Comparison of ENCODE assay signal across 24 cellular contexts in genomic region chr7:73585196-73585595, GRCh38. TPM values are rescaled to one million over a fixed set of nuclear protein-coding genes. Genes with fewer than 3 reads are reported as not detected.
A peak's percentile ranks its signal among the peaks of the same experiment; 100 is the strongest.
DNase-seq lines count a peak whose midpoint lies in the region; ATAC-seq and TF ChIP-seq lines count a peak whose summit lies in the region.
"Had no signal": no experiment of that assay in that cellular context is flagged by ENCODE, and none has a peak within 500 bp of the region (broad histone marks: within the 10 kb centered on the region; RNA-seq: fewer than 3 reads in every experiment).

No MANE protein-coding gene starts in this region.

- TF ChIP-seq CTCF in heart right ventricle (IDR thresholded peaks at IDR 0.05) = no peak
- TF ChIP-seq CTCF in spleen (IDR thresholded peaks at IDR 0.05 in 8 of 11, conservative IDR thresholded peaks at IDR 0.05 in 3 of 11) = no peak

- H3K27ac ChIP-seq in heart right ventricle = no peak overlapping the region
- H3K27ac ChIP-seq in spleen = no peak overlapping the region
- H3K27ac ChIP-seq: 22Rv1, KMS-11, SJSA1 had no signal

- H3K36me3 ChIP-seq in heart right ventricle (no peaks in the 10 kb centered on the region), spleen (no peaks in the 10 kb centered on the region)
- H3K36me3 ChIP-seq: BE2C, SJSA1 had no signal

- intact Hi-C loops in Right ventricle myocardium inferior (cut with DNase I) = no loop called here
- intact Hi-C loops in heart right ventricle (cut with DNase I) = no loop called here
- intact Hi-C loops in spleen (cut with DNase I; ENCODE audit: low total_unique reads) = no loop called here

- no peak overlapping the region for H3K27ac Mint-ChIP-seq in effector memory CD8-positive, alpha-beta T cell

- no peaks in the 10 kb centered on the region for H3K36me3 Mint-ChIP-seq in effector memory CD8-positive, alpha-beta T cell (ENCODE audit: insufficient read depth)

- ATAC-seq in Right ventricle myocardium inferior = no peak
- ATAC-seq in heart right ventricle = no peak
- peak; percentile 2 for ATAC-seq in left lobe of liver
- ATAC-seq in effector memory CD8-positive, alpha-beta T cell (replicated peaks) = no peak

- no peak overlapping the region for H3K4me3 Mint-ChIP-seq in effector memory CD8-positive, alpha-beta T cell

- 71 to 79% methylated on average over 2 of the region's 2 CpGs for WGBS in heart right ventricle, 2 donors
- 74 to 86% (median 77%) methylated on average over 2 of the region's 2 CpGs for WGBS in spleen, 5 donors

- H3K4me1 Mint-ChIP-seq in effector memory CD8-positive, alpha-beta T cell (ENCODE audit: low read depth in 2 of 2) = peaks cover 5% of the 10 kb centered on the region in 2 donors

- H3K9me3 ChIP-seq in heart right ventricle (no peaks in the 10 kb centered on the region), spleen (no peaks in the 10 kb centered on the region)
- H3K9me3 ChIP-seq: BE2C, SJSA1 had no signal

- H3K4me1 ChIP-seq in heart right ventricle = peaks cover 0 to 38% (median 0%) of the 10 kb centered on the region in 9 donors
- peaks cover 0 to 45% (median 23%) of the 10 kb centered on the region in 6 donors for H3K4me1 ChIP-seq in spleen
- H3K4me1 ChIP-seq: BE2C had no signal

- H3K9me3 Mint-ChIP-seq in effector memory CD8-positive, alpha-beta T cell = no peaks in the 10 kb centered on the region
- H3K9me3 Mint-ChIP-seq: CD14-positive monocyte had no signal

- H3K4me3 ChIP-seq in heart right ventricle = no peak overlapping the region
- H3K4me3 ChIP-seq in spleen = no peak overlapping the region
- H3K4me3 ChIP-seq: SJSA1 had no signal

- no peaks in the 10 kb centered on the region for H3K27me3 Mint-ChIP-seq in effector memory CD8-positive, alpha-beta T cell

- DNase-seq in Right ventricle myocardium inferior (ENCODE audit: missing footprints) (peak; percentile 20), heart right ventricle (no peak), astrocyte of the hippocampus (ENCODE audit: low read depth, low spot score) (peak; percentile 27), left lobe of liver (ENCODE audit: low spot score) (no peak), spleen (peak; percentile 7), SKM-1 (lab: John Stamatoyannopoulos, UW; ENCODE audit: unreplicated experiment) (no peak), MV-4-11 (lab: John Stamatoyannopoulos, UW) (no peak)
- DNase-seq in effector memory CD8-positive, alpha-beta T cell = no peak
- DNase-seq: BE2C, Calu3, DMS79 treated with DMSO at 0.1 percent for 48 hours, MM.1S, NCI-H1092, NCI-H1417 treated with DMSO at 0.1 percent for 48 hours, NCI-H1694 treated with DMSO at 0.1 percent for 48 hours, NCI-H2081, NCI-H226, NCI-H510A, NCI-H748 treated with DMSO at 0.1 percent for 48 hours, Right ventricle myocardium superior had no signal

- no peak for TF ChIP-seq POLR2A in spleen (IDR thresholded peaks at IDR 0.05)

- H3K27me3 ChIP-seq in heart right ventricle (no peaks in the 10 kb centered on the region), spleen (replicated peaks in 1 of 7) (no peaks in the 10 kb centered on the region)
- H3K27me3 ChIP-seq: BE2C, SJSA1 had no signal

RNA-seq across cellular contexts. Expression of gene TBL2, which starts 6.8 kb away (rescaled TPM):
- 10.4 TPM for total RNA-seq in Right ventricle myocardium inferior
- total RNA-seq in heart right ventricle = 10 to 100 TPM in 7 of 10 donors, 1 to 10 TPM in 3; 7.7 to 20.6 (median 10.4) TPM
- polyA plus RNA-seq in heart right ventricle = 10 to 100 TPM in 1 of 2 donors, 1 to 10 TPM in 1; 6.9 to 22.1 TPM
- 16.1 TPM for total RNA-seq in left lobe of liver
- total RNA-seq in spleen = 10 to 100 TPM; 20.5 to 31.2 (median 29.3) TPM
- polyA plus RNA-seq in spleen = 10 to 100 TPM in 1 of 3 donors, 1 to 10 TPM in 2; 8.1 to 11.2 (median 9.2) TPM

RNA-seq across cellular contexts. Expression of gene BCL7B, which starts 27.7 kb away (rescaled TPM):
- total RNA-seq in Right ventricle myocardium inferior (71.5 TPM), heart right ventricle (10 to 100 TPM; 65.1 to 85.8 (median 73.9) TPM), left lobe of liver (21.9 TPM), spleen (10 to 100 TPM; 43.6 to 79.2 (median 66.5) TPM)
- polyA plus RNA-seq in heart right ventricle (10 to 100 TPM; 64.9 to 65.5 TPM), spleen (10 to 100 TPM; 40.1 to 64.3 (median 43.2) TPM)

RNA-seq across cellular contexts. Expression of gene MLXIPL, which starts 39.1 kb away (rescaled TPM):
- total RNA-seq in Right ventricle myocardium inferior (6.4 TPM), heart right ventricle (1 to 10 TPM in 5 of 10 donors, under 1 TPM in 3, not detected in 2; 0.28 to 8.5 (median 1.9) TPM), left lobe of liver (457 TPM), spleen (under 1 TPM in 1 of 7 donors, not detected in 6; 0.23 TPM)
- polyA plus RNA-seq in heart right ventricle (10 to 100 TPM in 1 of 2 donors, 1 to 10 TPM in 1; 2.8 to 22.8 TPM), spleen (under 1 TPM; 0.09 to 0.20 (median 0.13) TPM)
- total RNA-seq: SJSA1 had no signal

Comparison
In these comparisons a context has a peak if more than half of its experiments do, and no peak if none do; other contexts are left out.
1. DNase-seq: peak in Right ventricle myocardium inferior (single experiment), astrocyte of the hippocampus (single experiment) and spleen (single experiment); none in heart right ventricle (0 of 2), left lobe of liver (single experiment), SKM-1 (single experiment), MV-4-11 (single experiment) and effector memory CD8-positive, alpha-beta T cell (0 of 3).
2. RNA of gene MLXIPL, which starts 39.1 kb away (total RNA-seq): 457 TPM in left lobe of liver (single experiment); 6.4 TPM in Right ventricle myocardium inferior (single experiment), 0.28 to 8.5 TPM in heart right ventricle and 0.23 TPM in spleen; every median in the first group is over 10 times any median in the second.